In the genomic region with DNA sequence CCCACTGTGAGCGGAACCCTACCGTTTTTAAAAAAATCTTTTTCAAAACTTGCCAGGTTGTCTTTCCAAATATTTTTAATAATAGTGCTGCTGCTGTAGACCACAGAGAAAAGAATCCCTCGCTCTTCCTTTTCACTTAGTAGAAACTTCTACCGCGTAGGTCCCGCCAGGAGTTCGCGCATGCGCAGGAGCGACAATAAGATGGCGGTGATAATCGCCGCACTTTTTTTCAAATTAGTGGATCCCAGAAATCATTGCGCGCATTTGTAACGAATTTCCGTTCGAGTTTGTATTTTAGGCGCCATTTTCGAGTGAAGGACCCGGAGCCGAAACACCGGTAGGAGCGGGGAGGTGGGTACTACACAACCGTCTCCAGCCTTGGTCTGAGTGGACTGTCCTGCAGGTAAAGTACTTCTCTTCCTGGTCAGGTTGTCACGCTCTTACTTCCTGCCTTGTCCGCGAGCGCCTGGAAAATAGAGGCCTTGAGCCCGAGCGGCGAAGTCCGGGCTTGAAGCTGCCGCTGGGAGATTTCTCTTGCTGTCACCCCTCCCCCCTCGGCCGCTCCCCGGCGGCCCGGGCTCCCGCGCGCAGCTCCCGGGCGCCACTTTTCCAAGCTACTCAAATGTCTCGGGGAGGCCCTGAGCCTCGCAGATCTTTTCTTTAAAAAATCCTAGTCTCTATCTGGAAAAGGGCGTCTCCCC, we compare ENCODE assay signal across 8 cellular contexts. TPM values are rescaled to one million over a fixed set of nuclear protein-coding genes. Genes with fewer than 3 reads are reported as not detected.
DNase-seq lines count a peak whose midpoint lies in the region; ATAC-seq and TF ChIP-seq lines count a peak whose summit lies in the region.

Gene SMC4 (plus strand): TSS at position 304 of the 701 bp plus-strand sequence. CDS start 1,177 bp downstream, outside the sequence.

- H3K18ac ChIP-seq in H9 (ENCODE audit: insufficient read length, low read depth, low read length): peak within 1 kb of the TSS; percentile 91

- H2BK120ac ChIP-seq in H9 (ENCODE audit: low read depth, low read length, poor library complexity, severe bottlenecking): no peak within 1 kb of the TSS

- peak within 1 kb of the TSS; percentile 32 for H2AFZ ChIP-seq in H9 (ENCODE audit: low read length)

- peaks cover 10% of the 10 kb centered on the region for H3K23me2 ChIP-seq in H9 (ENCODE audit: insufficient read length, low read depth, low read length, poor library complexity, severe bottlenecking)

- H3K9me3 ChIP-seq in H9 (ENCODE audit: control insufficient read depth, low read depth, low read length): no peaks in the 10 kb centered on the region

- no peaks in the 10 kb centered on the region for H3K79me1 ChIP-seq in H9 (ENCODE audit: insufficient read depth, low read depth, low read length, poor library complexity, severe bottlenecking)

- H3K27ac ChIP-seq in H9 (ENCODE audit: insufficient read length, low read depth, low read length): peak within 1 kb of the TSS; percentile 61

- peak within 1 kb of the TSS; percentile 96 for H3K4me3 ChIP-seq in fibroblast of pulmonary artery (replicated peaks; ENCODE audit: low read depth, low read length)

- peaks cover 32% of the 10 kb centered on the region; the same call in 1 of the 2 replicates for H3K79me2 ChIP-seq in H9 (ENCODE audit: insufficient read depth, low read length)

- no peak within 1 kb of the TSS for H3T11ph ChIP-seq in H9 (ENCODE audit: low read length)

- H2BK12ac ChIP-seq in H9 (ENCODE audit: insufficient read length, low read depth, low read length): no peak within 1 kb of the TSS

- H4K91ac ChIP-seq in H9 (ENCODE audit: insufficient read length, low read depth, low read length): no peak within 1 kb of the TSS

- H3K9me3 Mint-ChIP-seq in H9 (peaks cover 0 to 4% of the 10 kb centered on the region in 2 experiments; a peak in 1 of 5 replicates), natural killer cell (no peaks in the 10 kb centered on the region)
- no peaks in the 10 kb centered on the region for H3K9me3 Mint-ChIP-seq in activated T-helper 2 cell treated with anti-CD3 and anti-CD28 coated beads, Interferon-gamma antibody, Interleukin-2, Interleukin-4, amounts not matched to agents 10 μg/mL and 5 μg/mL and 100 μg/mL, durations not matched to agents 14 hours and 24 hours and 36 hours
- no peaks in the 10 kb centered on the region for H3K9me3 Mint-ChIP-seq in stimulated activated naive CD8-positive, alpha-beta T cell treated with anti-CD3 and anti-CD28 coated beads, Interleukin-15, Interleukin-2, amounts not matched to agents 100 ng/mL and 50 ng/mL, for 24 hours

- H3K27me3 Mint-ChIP-seq in H9 (ENCODE audit: low read depth) (peaks cover 3% of the 10 kb centered on the region; the same call in 1 of the 2 replicates), natural killer cell (ENCODE audit: low read depth in 2 of 2) (no peaks in the 10 kb centered on the region)
- H3K27me3 Mint-ChIP-seq in activated T-helper 2 cell treated with anti-CD3 and anti-CD28 coated beads, Interferon-gamma antibody, Interleukin-2, Interleukin-4, amounts not matched to agents 10 μg/mL and 5 μg/mL and 100 μg/mL, durations not matched to agents 14 hours and 24 hours and 36 hours (ENCODE audit: low read depth): no peaks in the 10 kb centered on the region
- H3K27me3 Mint-ChIP-seq in stimulated activated naive CD8-positive, alpha-beta T cell treated with anti-CD3 and anti-CD28 coated beads, Interleukin-15, Interleukin-2, amounts not matched to agents 100 ng/mL and 50 ng/mL, for 24 hours: peaks cover 9% of the 10 kb centered on the region

- TF ChIP-seq POLR2A in Raji (IDR thresholded peaks at IDR 0.05; ENCODE audit: insufficient read depth, low read depth, low read length): peak; percentile 88

- peak within 1 kb of the TSS; percentile 95 for H3K4me2 ChIP-seq in H9 (ENCODE audit: insufficient read depth, insufficient read length, low read length)

- no peak within 1 kb of the TSS for H2BK15ac ChIP-seq in H9 (ENCODE audit: low read depth, low read length)

- H3K27me3 ChIP-seq in H9 (ENCODE audit: insufficient read depth, low read length): no peaks in the 10 kb centered on the region

- H3K14ac ChIP-seq in H9 (ENCODE audit: insufficient read depth, low read length): peak within 1 kb of the TSS; percentile 84

- H4K8ac ChIP-seq in H9 (replicated peaks; ENCODE audit: insufficient read length, low read depth, low read length): no peak within 1 kb of the TSS

- peak; percentile 93 for DNase-seq in ELF-1 (ENCODE audit: low read depth, low spot score)
- peak; percentile 75 for DNase-seq in H9
- peak; percentile 95 for DNase-seq in M059J (ENCODE audit: low read depth)
- peak; percentile 82 for DNase-seq in activated T-helper 2 cell treated with anti-CD3 and anti-CD28 coated beads, Interferon-gamma antibody, Interleukin-2, Interleukin-4, amounts not matched to agents 10 μg/mL and 5 μg/mL and 100 μg/mL, durations not matched to agents 14 hours and 24 hours and 36 hours (ENCODE audit: low spot score)
- peak; percentile 95 for DNase-seq in fibroblast of pulmonary artery (ENCODE audit: low read depth)
- peak; percentile 78 for DNase-seq in natural killer cell

- H2BK5ac ChIP-seq in H9 (ENCODE audit: insufficient read length, low read length): peak within 1 kb of the TSS; percentile 10

- no CpG with 5 or more reads among the region's 47 CpGs for WGBS in H9 (ENCODE audit: extremely low coverage, insufficient read length, low lambda C conversion rate)

- no peaks in the 10 kb centered on the region for H4K20me1 ChIP-seq in H9 (ENCODE audit: control insufficient read depth, insufficient read depth, insufficient read length)

- H3K4me1 ChIP-seq in H9 (ENCODE audit: insufficient read depth, low read length): no peaks in the 10 kb centered on the region

- intact Hi-C loops in activated T-helper 2 cell treated with anti-CD3 and anti-CD28 coated beads, Interferon-gamma antibody, Interleukin-2, Interleukin-4, amounts not matched to agents 10 μg/mL and 5 μg/mL and 100 μg/mL, durations not matched to agents 14 hours and 24 hours and 36 hours (cut with micrococcal nuclease): loop anchor here (1.0 to 5.0 kb wide), 5 partner anchors 11 to 372 kb away; partner anchors contain the start of genes C3orf80, KPNA4 and TRIM59
- intact Hi-C loops in natural killer cell (cut with micrococcal nuclease): loop anchor here (1.0 to 5.0 kb wide), 4 partner anchors 50 to 823 kb away; partner anchors contain the start of genes KPNA4, NMD3 and TRIM59

- peak; percentile 51 to 76 (median 67) for ATAC-seq in natural killer cell

- peak within 1 kb of the TSS; percentile 90 for H3K9ac ChIP-seq in H9 (ENCODE audit: extremely low read depth, insufficient read length, low read length)

- no peak within 1 kb of the TSS for H2AK5ac ChIP-seq in H9 (ENCODE audit: insufficient read length, low read length)

- H3K4ac ChIP-seq in H9 (ENCODE audit: low read depth, low read length): peak within 1 kb of the TSS; percentile 17; the same call in 1 of the 2 replicates

- H3K4me3 Mint-ChIP-seq in H9 (peak within 1 kb of the TSS; percentile 94 to 98), natural killer cell (peak within 1 kb of the TSS; percentile 99)
- peak within 1 kb of the TSS; percentile 92 for H3K4me3 Mint-ChIP-seq in activated T-helper 2 cell treated with anti-CD3 and anti-CD28 coated beads, Interferon-gamma antibody, Interleukin-2, Interleukin-4, amounts not matched to agents 10 μg/mL and 5 μg/mL and 100 μg/mL, durations not matched to agents 14 hours and 24 hours and 36 hours (ENCODE audit: low read depth)
- peak within 1 kb of the TSS; percentile 97 for H3K4me3 Mint-ChIP-seq in stimulated activated naive CD8-positive, alpha-beta T cell treated with anti-CD3 and anti-CD28 coated beads, Interleukin-15, Interleukin-2, amounts not matched to agents 100 ng/mL and 50 ng/mL, for 24 hours

- H3K36me3 Mint-ChIP-seq in H9 (ENCODE audit: insufficient read depth in 1 of 3, low read depth in 3 of 3) (peaks cover 20 to 28% (median 23%) of the 10 kb centered on the region in 3 experiments), natural killer cell (peaks cover 7% of the 10 kb centered on the region)
- peaks cover 43% of the 10 kb centered on the region for H3K36me3 Mint-ChIP-seq in activated T-helper 2 cell treated with anti-CD3 and anti-CD28 coated beads, Interferon-gamma antibody, Interleukin-2, Interleukin-4, amounts not matched to agents 10 μg/mL and 5 μg/mL and 100 μg/mL, durations not matched to agents 14 hours and 24 hours and 36 hours (ENCODE audit: low read depth)
- H3K36me3 Mint-ChIP-seq in stimulated activated naive CD8-positive, alpha-beta T cell treated with anti-CD3 and anti-CD28 coated beads, Interleukin-15, Interleukin-2, amounts not matched to agents 100 ng/mL and 50 ng/mL, for 24 hours (ENCODE audit: low read depth): peaks cover 47% of the 10 kb centered on the region

- H3K27ac Mint-ChIP-seq in H9 (peak within 1 kb of the TSS; percentile 99 to 100 (median 99)), natural killer cell (peak within 1 kb of the TSS; percentile 98 to 100)
- H3K27ac Mint-ChIP-seq in activated T-helper 2 cell treated with anti-CD3 and anti-CD28 coated beads, Interferon-gamma antibody, Interleukin-2, Interleukin-4, amounts not matched to agents 10 μg/mL and 5 μg/mL and 100 μg/mL, durations not matched to agents 14 hours and 24 hours and 36 hours: peak within 1 kb of the TSS; percentile 99
- H3K27ac Mint-ChIP-seq in stimulated activated naive CD8-positive, alpha-beta T cell treated with anti-CD3 and anti-CD28 coated beads, Interleukin-15, Interleukin-2, amounts not matched to agents 100 ng/mL and 50 ng/mL, for 24 hours: peak within 1 kb of the TSS; percentile 99

- no peak within 1 kb of the TSS for H2BK20ac ChIP-seq in H9 (ENCODE audit: low read depth, low read length, poor library complexity, severe bottlenecking)

- H3K23ac ChIP-seq in H9 (ENCODE audit: insufficient read length, low read depth, low read length): no peak within 1 kb of the TSS

- H3K4me1 Mint-ChIP-seq in H9: peaks cover 41 to 46% of the 10 kb centered on the region in 2 experiments
- peaks cover 45% of the 10 kb centered on the region for H3K4me1 Mint-ChIP-seq in activated T-helper 2 cell treated with anti-CD3 and anti-CD28 coated beads, Interferon-gamma antibody, Interleukin-2, Interleukin-4, amounts not matched to agents 10 μg/mL and 5 μg/mL and 100 μg/mL, durations not matched to agents 14 hours and 24 hours and 36 hours (ENCODE audit: low read depth)
- peaks cover 46 to 54% of the 10 kb centered on the region in 2 donors for H3K4me1 Mint-ChIP-seq in natural killer cell
- peaks cover 56% of the 10 kb centered on the region for H3K4me1 Mint-ChIP-seq in stimulated activated naive CD8-positive, alpha-beta T cell treated with anti-CD3 and anti-CD28 coated beads, Interleukin-15, Interleukin-2, amounts not matched to agents 100 ng/mL and 50 ng/mL, for 24 hours (ENCODE audit: low read depth)

- H3K56ac ChIP-seq in H9 (ENCODE audit: insufficient read length, low read depth, low read length): no peak within 1 kb of the TSS

- H4K5ac ChIP-seq in H9 (ENCODE audit: insufficient read length, low read depth, low read length): no peak within 1 kb of the TSS

- TF ChIP-seq CTCF in H9 (conservative IDR thresholded peaks at IDR 0.05) (no peak), fibroblast of pulmonary artery (IDR thresholded peaks at IDR 0.05; ENCODE audit: low read length, missing control alignments) (no peak), natural killer cell (IDR thresholded peaks at IDR 0.05) (no peak)

RNA-seq across cellular contexts. Expression of gene SMC4, which starts in this region (rescaled TPM):
- total RNA-seq in H9 (2021): 120 and 130 TPM in 2 replicates
- total RNA-seq in M059J (2014; rRNA removed; shearing (Covaris generic)): 116 and 164 TPM in 2 replicates
- 180 and 194 TPM in 2 replicates for total RNA-seq in activated T-helper 2 cell treated with anti-CD3 and anti-CD28 coated beads, Interferon-gamma antibody, Interleukin-2, Interleukin-4, amounts not matched to agents 10 μg/mL and 5 μg/mL and 100 μg/mL, durations not matched to agents 14 hours and 24 hours and 36 hours
- 10 to 100 TPM; 83.4 to 99.3 (median 92.0) TPM for total RNA-seq in natural killer cell

Comparison
In these comparisons a context has a peak if more than half of its experiments do, and no peak if none do; other contexts are left out.
1. Peak in every context shown above with its lines: DNase-seq, ATAC-seq, H3K4me3 ChIP-seq and H3K27ac ChIP-seq.